In genomic region chr1:19596065-19596718, GRCh38 we compare ENCODE assay signal across 8 cellular contexts. TPM values are rescaled to one million over a fixed set of nuclear protein-coding genes. Genes with fewer than 3 reads are reported as not detected.
DNase-seq lines count a peak whose midpoint lies in the region; ATAC-seq and TF ChIP-seq lines count a peak whose summit lies in the region.

No MANE protein-coding gene starts in this region.

- H3K4me3 Mint-ChIP-seq in natural killer cell treated with Interleukin-12 subunit alpha and Interleukin-12 subunit beta and Interleukin-15 and Interleukin-18, amount 100 ng/mL, for 72 hours = peak overlapping the region; percentile 99

- DNase-seq in AG10803 (ENCODE audit: low read depth) = peak; percentile 41
- no peak for DNase-seq in SJSA1 (ENCODE audit: low read depth in 1 of 2, low spot score in 2 of 2)
- DNase-seq in natural killer cell treated with Interleukin-12 subunit alpha and Interleukin-12 subunit beta and Interleukin-15 and Interleukin-18, amount 100 ng/mL, for 72 hours (ENCODE audit: low spot score) = no peak
- no peak for DNase-seq in activated CD8-positive, alpha-beta memory T cell treated with anti-CD3 and anti-CD28 coated beads, Interleukin-2, amount 50 U/mL, for 4 hours

- H3K9me3 Mint-ChIP-seq in natural killer cell treated with Interleukin-12 subunit alpha and Interleukin-12 subunit beta and Interleukin-15 and Interleukin-18, amount 100 ng/mL, for 72 hours = no peaks in the 10 kb centered on the region

- H3K9me3 ChIP-seq in HEK293 (ENCODE audit: control insufficient read depth, insufficient read depth, low read depth, low read length) (no peaks in the 10 kb centered on the region), SJSA1 (replicated peaks) (no peaks in the 10 kb centered on the region)

- H3K4me3 ChIP-seq in AG10803 (ENCODE audit: low read length) = peak overlapping the region; percentile 83
- H3K4me3 ChIP-seq in HEK293 (ENCODE audit: low read depth, low read length) = peak overlapping the region; percentile 91
- peak overlapping the region; percentile 81 for H3K4me3 ChIP-seq in SJSA1

- H3K4me1 Mint-ChIP-seq in natural killer cell treated with Interleukin-12 subunit alpha and Interleukin-12 subunit beta and Interleukin-15 and Interleukin-18, amount 100 ng/mL, for 72 hours (ENCODE audit: low read depth in 2 of 2) = peaks cover 34 to 40% of the 10 kb centered on the region in 2 donors

- peak overlapping the region; percentile 94 to 99 for H3K27ac Mint-ChIP-seq in natural killer cell treated with Interleukin-12 subunit alpha and Interleukin-12 subunit beta and Interleukin-15 and Interleukin-18, amount 100 ng/mL, for 72 hours

- TF ChIP-seq CTCF in AG10803 (conservative IDR thresholded peaks at IDR 0.05; ENCODE audit: low read length) (no peak), HEK293 (tag by site-specific recombination; IDR thresholded peaks at IDR 0.05) (no peak)

- H3K36me3 ChIP-seq in HEK293 (ENCODE audit: control insufficient read depth in 2 of 2, insufficient read depth in 1 of 2, low read length in 2 of 2) (peaks cover 0 to 23% of the 10 kb centered on the region in 2 experiments; a peak in 2 of 3 replicates), SJSA1 (peaks cover 25% of the 10 kb centered on the region)

- POLR2A ChIA-PET in HEK293 (lab: Yijun Ruan, JAX) = interaction anchor here (0.6 to 1.5 kb wide), 4 partner anchors 9 to 87 kb away, joined by 3 to 11 read pairs (median 4); no protein-coding TSS in a partner anchor

- H3K27ac ChIP-seq in HEK293 (ENCODE audit: extremely low read depth, low read depth, low read length) = peak overlapping the region; percentile 55
- peak overlapping the region; percentile 70 for H3K27ac ChIP-seq in SJSA1

- no peaks in the 10 kb centered on the region for H3K27me3 ChIP-seq in SJSA1 (replicated peaks)

- CTCF ChIA-PET in HEK293 (lab: Yijun Ruan, JAX) = interaction anchor here (0.6 to 1.3 kb wide), 3 partner anchors 12 to 214 kb away, joined by 3 to 5 read pairs (median 3); no protein-coding TSS in a partner anchor

- H3K36me3 Mint-ChIP-seq in natural killer cell treated with Interleukin-12 subunit alpha and Interleukin-12 subunit beta and Interleukin-15 and Interleukin-18, amount 100 ng/mL, for 72 hours = peaks cover 27% of the 10 kb centered on the region

- ATAC-seq in esophagus mucosa (peak; percentile 7), HG02642 (IDR thresholded peaks at IDR 0.05; ENCODE audit: poor library complexity, unreplicated experiment) (no peak), GM21528 (IDR thresholded peaks at IDR 0.05; ENCODE audit: low FRiP score, unreplicated experiment) (no peak)
- no peak for ATAC-seq in natural killer cell treated with Interleukin-12 subunit alpha and Interleukin-12 subunit beta and Interleukin-15 and Interleukin-18, amount 100 ng/mL, for 72 hours

- H3K4me1 ChIP-seq in HEK293 (ENCODE audit: control insufficient read depth, insufficient read depth, low read length) (no peaks in the 10 kb centered on the region), SJSA1 (replicated peaks) (peaks cover 14% of the 10 kb centered on the region)

- no peaks in the 10 kb centered on the region for H3K27me3 Mint-ChIP-seq in natural killer cell treated with Interleukin-12 subunit alpha and Interleukin-12 subunit beta and Interleukin-15 and Interleukin-18, amount 100 ng/mL, for 72 hours

TF ChIP-seq in HEK293, 187 proteins besides CTCF, POLR2A, EP300 and RAD21 (continues in another document):
- no peak for TF ChIP-seq GLI2 (tag by site-specific recombination; IDR thresholded peaks at IDR 0.05; ENCODE audit: borderline replicate concordance, low read depth)
- no peak for TF ChIP-seq ZNF148 (tag by site-specific recombination; IDR thresholded peaks at IDR 0.05; ENCODE audit: borderline replicate concordance)
- no peak for TF ChIP-seq ZNF830 (tag by site-specific recombination; IDR thresholded peaks at IDR 0.05; ENCODE audit: low read depth)
- no peak for TF ChIP-seq SCRT2 (tag by site-specific recombination; IDR thresholded peaks at IDR 0.05)
- no peak for TF ChIP-seq ZNF501 (tag by site-specific recombination; IDR thresholded peaks at IDR 0.05)
- peak; percentile 31; the same call in 1 of the 2 replicates for TF ChIP-seq ZNF600 (tag by site-specific recombination; IDR thresholded peaks at IDR 0.05)
- TF ChIP-seq ZNF341 (tag by site-specific recombination; IDR thresholded peaks at IDR 0.05; ENCODE audit: low read depth) = peak; percentile 46; the same call in 1 of the 2 replicates
- no peak for TF ChIP-seq HOXC10 (CRISPR knock-in tag; IDR thresholded peaks at IDR 0.05)
- TF ChIP-seq ZNF214 (tag by site-specific recombination; IDR thresholded peaks at IDR 0.05; ENCODE audit: borderline replicate concordance) = no peak
- TF ChIP-seq ZFHX2 (tag by site-specific recombination; conservative IDR thresholded peaks at IDR 0.05) = peak; percentile 52; the same call in 1 of the 2 replicates
- no peak for TF ChIP-seq ZSCAN23 (tag by site-specific recombination; IDR thresholded peaks at IDR 0.05)
- no peak for TF ChIP-seq KLF16 (tag by site-specific recombination; IDR thresholded peaks at IDR 0.05)
- TF ChIP-seq ZNF624 (tag by site-specific recombination; IDR thresholded peaks at IDR 0.05) = no peak
- peak; percentile 28; the same call in 1 of the 2 replicates for TF ChIP-seq SP7 (tag by site-specific recombination; IDR thresholded peaks at IDR 0.05)
- TF ChIP-seq TCF7L2 (IDR thresholded peaks at IDR 0.05; ENCODE audit: borderline replicate concordance, low read depth, low read length) = no peak
- no peak for TF ChIP-seq ZNF658 (tag by site-specific recombination; IDR thresholded peaks at IDR 0.05)
- TF ChIP-seq ZNF362 (tag by site-specific recombination; IDR thresholded peaks at IDR 0.05) = no peak
- no peak; the same call in 1 of the 2 replicates for TF ChIP-seq KLF8 (tag by site-specific recombination; IDR thresholded peaks at IDR 0.05)
- no peak for TF ChIP-seq ZNF394 (tag by site-specific recombination; IDR thresholded peaks at IDR 0.05; ENCODE audit: borderline replicate concordance)
- TF ChIP-seq ZNF24 (tag by site-specific recombination; IDR thresholded peaks at IDR 0.05) = peak; percentile 77; the same call in 1 of the 2 replicates
- no peak for TF ChIP-seq ZNF529 (tag by site-specific recombination; IDR thresholded peaks at IDR 0.05; ENCODE audit: insufficient replicate concordance)
- peak; percentile 9; the same call in 1 of the 2 replicates for TF ChIP-seq KLF9 (tag by site-specific recombination; IDR thresholded peaks at IDR 0.05; ENCODE audit: low read depth)
- no peak for TF ChIP-seq ZNF707 (tag by site-specific recombination; IDR thresholded peaks at IDR 0.05)
- no peak for TF ChIP-seq ZNF416 (tag by site-specific recombination; IDR thresholded peaks at IDR 0.05)
- no peak for TF ChIP-seq ZNF433 (tag by site-specific recombination; IDR thresholded peaks at IDR 0.05; ENCODE audit: low read depth)
- TF ChIP-seq PRDM4 (tag by site-specific recombination; IDR thresholded peaks at IDR 0.05) = peak; percentile 32; the same call in 1 of the 2 replicates

RNA-seq across cellular contexts. Expression of gene NBL1, which starts 47.9 kb away (rescaled TPM):
- total RNA-seq in SJSA1 (2014; rRNA removed; shearing (Covaris generic)) = 3.7 and 9.1 TPM in 2 replicates
- 93.5 TPM for total RNA-seq in esophagus mucosa
- total RNA-seq in natural killer cell treated with Interleukin-12 subunit alpha and Interleukin-12 subunit beta and Interleukin-15 and Interleukin-18, amount 100 ng/mL, for 72 hours = 10 to 100 TPM in 1 of 2 donors, 1 to 10 TPM in 1; 9.3 to 24.4 TPM
